In genomic region chr18:13612111-13612997, GRCh38 we compare ENCODE assay signal across 8 cellular contexts.
DNase-seq lines count a peak whose midpoint lies in the region; ATAC-seq, FAIRE-seq and TF ChIP-seq lines count a peak whose summit lies in the region.

No MANE protein-coding gene starts in this region.

- WGBS in spleen, 5 donors, result 24 to 43% (median 29%) methylated on average over 14 to 20 of the region's 20 CpGs

- H3K27ac ChIP-seq in spleen, result peak overlapping the region in 3 of 8 donors; percentile 30 to 63 (median 54)

- no peak for FAIRE-seq in HTR-8/SVneo (lab: Jason Lieb, UNC)

- TF ChIP-seq CTCF in GM10248 (IDR thresholded peaks at IDR 0.05; ENCODE audit: control extremely low read depth, extremely low read depth, low read depth, missing control alignments) (no peak), spleen (IDR thresholded peaks at IDR 0.05 in 8 of 11, conservative IDR thresholded peaks at IDR 0.05 in 3 of 11) (no peak)

- peak overlapping the region in 7 of 8 donors; percentile 10 to 61 (median 27) for H3K4me3 ChIP-seq in spleen

- H3K9me3 ChIP-seq in spleen, result peaks cover 0 to 3% (median 0%) of the 10 kb centered on the region in 8 donors

- H3K4me1 ChIP-seq in spleen, result peaks cover 30 to 92% (median 81%) of the 10 kb centered on the region in 6 donors

- H3K27me3 ChIP-seq in spleen (replicated peaks in 1 of 7), result peaks cover 0 to 11% (median 0%) of the 10 kb centered on the region in 7 donors

- H3K36me3 ChIP-seq in spleen, result no peaks in the 10 kb centered on the region

- CTCF ChIA-PET in GM10248 (lab: Yijun Ruan, JAX), result interaction anchor here (0.7 to 6.9 kb wide), 11 partner anchors 13 to 52 kb away, joined by 3 to 112 read pairs (median 6); no protein-coding TSS in a partner anchor

- peak in 1 of 3 donors; percentile 6 for TF ChIP-seq POLR2A in spleen (IDR thresholded peaks at IDR 0.05)

- peak; percentile 56 for ATAC-seq in GM21825 (IDR thresholded peaks at IDR 0.05; ENCODE audit: unreplicated experiment)

- DNase-seq in GM10248 (ENCODE audit: extremely low spot score) (peak; percentile 73), MV-4-11 (lab: John Stamatoyannopoulos, UW) (peak; percentile 82), activated T-cell treated with anti-CD3 and anti-CD28 coated beads for 48 hours (ENCODE audit: low read depth) (peak; percentile 70), head of caudate nucleus (peak in 41 of 42 donors; percentile 53 to 92 (median 81)), spleen (peak; percentile 88), HTR-8/SVneo (ENCODE audit: insufficient read length, low spot score) (no peak), GM19240 (ENCODE audit: insufficient read length, low spot score) (no peak)

- intact Hi-C loops in head of caudate nucleus (cut with DNase I), result no loop called here
- intact Hi-C loops in spleen (cut with DNase I; ENCODE audit: low total_unique reads), result no loop called here

- POLR2A ChIA-PET in GM10248 (lab: Yijun Ruan, JAX), result interaction anchor here (0.8 to 8.3 kb wide), 9 partner anchors 11 to 114 kb away, joined by 3 to 159 read pairs (median 7); partner anchors contain the start of genes FAM210A and RNMT

Comparison
In these comparisons a context has a peak if more than half of its experiments do, and no peak if none do; other contexts are left out.
1. DNase-seq: peak in GM10248 (single experiment), MV-4-11 (single experiment), activated T-cell treated with anti-CD3 and anti-CD28 coated beads for 48 hours (single experiment), head of caudate nucleus (41 of 42) and spleen (single experiment); none in HTR-8/SVneo (single experiment) and GM19240 (single experiment).